In the genomic region with DNA sequence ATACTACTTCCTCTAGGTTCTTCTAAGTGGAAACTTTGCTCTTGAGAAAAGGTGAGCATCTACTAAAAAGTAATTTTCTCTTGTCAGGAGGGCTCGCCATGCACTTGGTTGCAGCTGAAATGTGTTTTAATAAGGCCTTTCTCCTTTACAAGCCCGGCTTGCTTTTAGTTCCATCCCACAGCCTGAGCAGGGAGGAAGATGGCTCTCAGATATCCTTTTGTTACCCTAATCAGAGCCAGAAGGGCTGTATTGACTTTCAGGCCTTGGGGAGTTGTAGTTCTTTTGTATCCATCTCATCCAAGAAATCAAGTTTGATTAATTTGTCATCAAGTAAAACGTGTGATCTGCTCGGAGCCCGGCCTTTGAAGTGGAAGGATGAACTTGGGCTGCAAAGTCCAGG, we compare ENCODE assay signal across 1 cellular context.
TF ChIP-seq lines count a peak whose summit lies in the region.

No MANE protein-coding gene starts in this region.

TF ChIP-seq in H1, 55 proteins besides CTCF, POLR2A, EP300 and RAD21:
- TF ChIP-seq KDM5A (IDR thresholded peaks at IDR 0.05; ENCODE audit: low read length) (no peak), E2F6 (IDR thresholded peaks at IDR 0.05) (no peak), CHD1 (IDR thresholded peaks at IDR 0.05; ENCODE audit: low read depth, low read length) (no peak), JUND (IDR thresholded peaks at IDR 0.05; ENCODE audit: low read length) (no peak), ZNF274 (IDR thresholded peaks at IDR 0.05; ENCODE audit: borderline replicate concordance, extremely low read depth, low read length) (no peak), RNF2 (IDR thresholded peaks at IDR 0.05; ENCODE audit: borderline replicate concordance, low read depth, low read length, missing control alignments, poor library complexity, severe bottlenecking) (no peak), EGR1 (IDR thresholded peaks at IDR 0.05; ENCODE audit: borderline replicate concordance, low read depth, low read length) (no peak), RXRA (IDR thresholded peaks at IDR 0.05; ENCODE audit: insufficient read depth, low read depth, low read length) (no peak), CTBP2 (IDR thresholded peaks at IDR 0.05; ENCODE audit: borderline replicate concordance, insufficient read depth, insufficient read length, low read length) (no peak), SP2 (IDR thresholded peaks at IDR 0.05; ENCODE audit: low read length) (no peak), SP4 (IDR thresholded peaks at IDR 0.05; ENCODE audit: low read length) (no peak), CREB1 (IDR thresholded peaks at IDR 0.05) (no peak), HDAC6 (IDR thresholded peaks at IDR 0.05; ENCODE audit: low read depth, low read length) (no peak), MAFK (IDR thresholded peaks at IDR 0.05; ENCODE audit: low read depth, low read length) (no peak), FOSL1 (IDR thresholded peaks at IDR 0.05; ENCODE audit: insufficient read depth, low read depth, low read length) (no peak), SIRT6 (IDR thresholded peaks at IDR 0.05; ENCODE audit: low read length) (no peak)
